Comparison of ENCODE assay signal across 11 cellular contexts in genomic region chr4:25654971-25655963, GRCh38. TPM values are rescaled to one million over a fixed set of nuclear protein-coding genes. Genes with fewer than 3 reads are reported as not detected.
A peak's percentile ranks its signal among the peaks of the same experiment; 100 is the strongest.
DNase-seq lines count a peak whose midpoint lies in the region; ATAC-seq and TF ChIP-seq lines count a peak whose summit lies in the region.
"Had no signal": no experiment of that assay in that cellular context is flagged by ENCODE, and none has a peak within 500 bp of the region (broad histone marks: within the 10 kb centered on the region; RNA-seq: fewer than 3 reads in every experiment).

Gene SLC34A2, plus strand, starts transcription at chr4:25655851. Its CDS starts 6,650 bp downstream, at chr4:25662501.

- H3K4me3 ChIP-seq in BLaER1 (0 out of 2 replicates have a peak within 1 kb of the TSS, but pooled peaks have one; percentile 18), HUES64 (ENCODE audit: low read length) (peak within 1 kb of the TSS; percentile 43), muscle layer of duodenum (ENCODE audit: low read depth in 1 of 2, low read length in 2 of 2) (peak within 1 kb of the TSS; percentile 38 to 45), coronary artery (no peak within 1 kb of the TSS)

- H3K4me1 ChIP-seq in BLaER1 (no peaks in the 10 kb centered on the region), HUES64 (ENCODE audit: insufficient read depth, low read length) (peaks cover 35% of the 10 kb centered on the region), muscle layer of duodenum (ENCODE audit: control insufficient read depth in 1 of 2, insufficient read depth in 2 of 2, low read length in 2 of 2) (peaks cover 0 to 13% of the 10 kb centered on the region in 2 donors)

- H3K9ac ChIP-seq in BLaER1, result no peak within 1 kb of the TSS
- peak within 1 kb of the TSS; percentile 23; the same call in 1 of the 2 replicates for H3K9ac ChIP-seq in HUES64 (ENCODE audit: low read depth, low read length)

- CTCF ChIA-PET in GM10248 (lab: Yijun Ruan, JAX), result interaction anchor here (1.0 kb wide), 1 partner anchor 14 kb away, joined by 3 read pairs; no protein-coding TSS in a partner anchor

- H4K20me1 ChIP-seq in BLaER1, result no peaks in the 10 kb centered on the region

- H3K9me3 ChIP-seq in BLaER1 (peaks cover 17% of the 10 kb centered on the region), HUES64 (ENCODE audit: insufficient read depth, low read depth, low read length) (no peaks in the 10 kb centered on the region), muscle layer of duodenum (ENCODE audit: control insufficient read depth in 1 of 2, low read length in 2 of 2) (no peaks in the 10 kb centered on the region)

- H3K36me3 Mint-ChIP-seq in effector memory CD8-positive, alpha-beta T cell (ENCODE audit: insufficient read depth), result no peaks in the 10 kb centered on the region
- no peaks in the 10 kb centered on the region for H3K36me3 Mint-ChIP-seq in stimulated activated memory B cell treated with anti-CD40 and anti-IgM and Interleukin-4, amounts not matched to agents 10 μg/mL and 1 μg/mL and 100 μg/mL, for 72 hours

- H3K36me3 ChIP-seq in BLaER1 (no peaks in the 10 kb centered on the region), HUES64 (ENCODE audit: insufficient read depth, low read length) (no peaks in the 10 kb centered on the region), muscle layer of duodenum (ENCODE audit: control insufficient read depth in 1 of 2, insufficient read depth in 2 of 2, low read length in 2 of 2) (no peaks in the 10 kb centered on the region)

- H3K27ac ChIP-seq in BLaER1, result no peak within 1 kb of the TSS
- no peak within 1 kb of the TSS for H3K27ac ChIP-seq in HUES64 (ENCODE audit: low read depth, low read length)
- no peak within 1 kb of the TSS for H3K27ac ChIP-seq in muscle layer of duodenum (ENCODE audit: low read length)
- H3K27ac ChIP-seq in coronary artery, result no peak within 1 kb of the TSS

- ATAC-seq in effector memory CD8-positive, alpha-beta T cell (replicated peaks), result no peak
- ATAC-seq in GM19023 (IDR thresholded peaks at IDR 0.05; ENCODE audit: unreplicated experiment), result no peak
- ATAC-seq in stimulated activated memory B cell treated with anti-CD40 and anti-IgM and Interleukin-4, amounts not matched to agents 10 μg/mL and 1 μg/mL and 100 μg/mL, for 72 hours, result no peak

- DNase-seq in effector memory CD8-positive, alpha-beta T cell, result no peak
- no peak for DNase-seq in GM10248 (ENCODE audit: extremely low spot score)
- DNase-seq in coronary artery (ENCODE audit: low spot score), result no peak
- DNase-seq: activated naive CD4-positive, alpha-beta T cell treated with Interleukin-2 at 50 U/mL for 16 hours; COR-L47; NCI-H2081 had no signal

- TF ChIP-seq CTCF in GM10248 (IDR thresholded peaks at IDR 0.05; ENCODE audit: control extremely low read depth, extremely low read depth, low read depth, missing control alignments) (no peak), coronary artery (IDR thresholded peaks at IDR 0.05) (no peak)

- peaks cover 3 to 10% of the 10 kb centered on the region in 2 donors for H3K4me1 Mint-ChIP-seq in effector memory CD8-positive, alpha-beta T cell (ENCODE audit: low read depth in 2 of 2)
- H3K4me1 Mint-ChIP-seq in stimulated activated memory B cell treated with anti-CD40 and anti-IgM and Interleukin-4, amounts not matched to agents 10 μg/mL and 1 μg/mL and 100 μg/mL, for 72 hours, result peaks cover 17% of the 10 kb centered on the region

- peaks cover 34% of the 10 kb centered on the region for H3K27me3 ChIP-seq in BLaER1
- H3K27me3 ChIP-seq in HUES64 (ENCODE audit: insufficient read depth, low read length), result peaks cover 49% of the 10 kb centered on the region
- peaks cover 13% of the 10 kb centered on the region for H3K27me3 ChIP-seq in muscle layer of duodenum (ENCODE audit: low read depth, low read length)

- H3K4me3 Mint-ChIP-seq in effector memory CD8-positive, alpha-beta T cell, result peak within 1 kb of the TSS; percentile 34 to 36
- no peak within 1 kb of the TSS for H3K4me3 Mint-ChIP-seq in stimulated activated memory B cell treated with anti-CD40 and anti-IgM and Interleukin-4, amounts not matched to agents 10 μg/mL and 1 μg/mL and 100 μg/mL, for 72 hours

- H3K4me2 ChIP-seq in BLaER1, result peak within 1 kb of the TSS; percentile 22; the same call in 1 of the 2 replicates

- POLR2A ChIA-PET in GM10248 (lab: Yijun Ruan, JAX), result no interaction called here

- H3K27me3 Mint-ChIP-seq in effector memory CD8-positive, alpha-beta T cell, result peaks cover 43 to 57% of the 10 kb centered on the region in 2 donors
- H3K27me3 Mint-ChIP-seq in stimulated activated memory B cell treated with anti-CD40 and anti-IgM and Interleukin-4, amounts not matched to agents 10 μg/mL and 1 μg/mL and 100 μg/mL, for 72 hours, result peaks cover 39% of the 10 kb centered on the region

- WGBS in HUES64, result 4% methylated on average over 71 of the region's 71 CpGs

- no peak within 1 kb of the TSS for H3K27ac Mint-ChIP-seq in effector memory CD8-positive, alpha-beta T cell
- no peak within 1 kb of the TSS for H3K27ac Mint-ChIP-seq in stimulated activated memory B cell treated with anti-CD40 and anti-IgM and Interleukin-4, amounts not matched to agents 10 μg/mL and 1 μg/mL and 100 μg/mL, for 72 hours

- H3K9me3 Mint-ChIP-seq in effector memory CD8-positive, alpha-beta T cell, result no peaks in the 10 kb centered on the region
- H3K9me3 Mint-ChIP-seq in stimulated activated memory B cell treated with anti-CD40 and anti-IgM and Interleukin-4, amounts not matched to agents 10 μg/mL and 1 μg/mL and 100 μg/mL, for 72 hours, result no peaks in the 10 kb centered on the region

RNA-seq across cellular contexts. Expression of gene SLC34A2, which starts in this region (rescaled TPM):
- 0.60 TPM for polyA plus RNA-seq in HUES64 (2013, experiment 1 of 2)
- polyA plus RNA-seq in HUES64 (2013, experiment 2 of 2), result 0.63 TPM
